In genomic region chr16:49700928-49701685, GRCh38 we compare ENCODE assay signal across 9 cellular contexts.
DNase-seq lines count a peak whose midpoint lies in the region; ATAC-seq and TF ChIP-seq lines count a peak whose summit lies in the region.
"Had no signal": no experiment of that assay in that cellular context is flagged by ENCODE, and none has a peak within 500 bp of the region (broad histone marks: within the 10 kb centered on the region; RNA-seq: fewer than 3 reads in every experiment).

No MANE protein-coding gene starts in this region.

- H3K36me3 ChIP-seq in neuron (ENCODE audit: insufficient read depth, low read length) (no peaks in the 10 kb centered on the region), vagina (no peaks in the 10 kb centered on the region)

- H3K4me1 ChIP-seq in neuron (ENCODE audit: insufficient read depth, low read length) (peaks cover 84% of the 10 kb centered on the region), vagina (peaks cover 50% of the 10 kb centered on the region)

- H3K27ac ChIP-seq in vagina = peak overlapping the region; percentile 69

- H3K9me3 ChIP-seq in neuron (ENCODE audit: low read length) (peaks cover 2% of the 10 kb centered on the region), vagina (no peaks in the 10 kb centered on the region)

- no peak for TF ChIP-seq POLR2A in vagina (IDR thresholded peaks at IDR 0.05)
- TF ChIP-seq POLR2A in erythroblast (IDR thresholded peaks at IDR 0.05; ENCODE audit: low read length) = no peak

- H3K4me3 ChIP-seq in neuron (ENCODE audit: low read length) (peak overlapping the region; percentile 27), vagina (no peak overlapping the region)

- ATAC-seq in Right ventricle myocardium superior (ENCODE audit: poor library complexity) = peak; percentile 67

- TF ChIP-seq CTCF in vagina (IDR thresholded peaks at IDR 0.05) = no peak

- intact Hi-C loops in Right ventricle myocardium superior (cut with DNase I) (no loop called here), cardiac septum (cut with DNase I) (no loop called here), vagina (cut with DNase I) (no loop called here)

- DNase-seq in Right ventricle myocardium superior (no peak), cardiac septum (ENCODE audit: low spot score) (no peak), fibroblast of peridontal ligament (ENCODE audit: extremely low read depth) (peak; percentile 28), vagina (ENCODE audit: extremely low spot score in 2 of 2) (no peak), erythroblast (lab: John Stamatoyannopoulos, UW) (no peak), COLO668 (lab: John Stamatoyannopoulos, UW; ENCODE audit: unreplicated experiment) (no peak)
- DNase-seq in activated effector memory CD4-positive, alpha-beta T cell treated with anti-CD3 and anti-CD28 coated beads, Interleukin-2, amount 50 U/mL, for 16 hours = no peak
- DNase-seq: activated T-cell treated with anti-CD3 and anti-CD28 coated beads, Interleukin-2, amount 50 U/mL, for 1 hour had no signal

- H3K27me3 ChIP-seq in neuron (ENCODE audit: insufficient read depth, low read length) = no peaks in the 10 kb centered on the region
- no peaks in the 10 kb centered on the region for H3K27me3 ChIP-seq in vagina

- no peak overlapping the region for H2AFZ ChIP-seq in neuron (ENCODE audit: low read depth, low read length)
